ENCODE assay signal across 29 cellular contexts in genomic region chr6:8170245-8170644, GRCh38.
DNase-seq lines count a peak whose midpoint lies in the region; ATAC-seq and TF ChIP-seq lines count a peak whose summit lies in the region.
"Had no signal": no experiment of that assay in that cellular context is flagged by ENCODE, and none has a peak within 500 bp of the region (broad histone marks: within the 10 kb centered on the region; RNA-seq: fewer than 3 reads in every experiment).

No MANE protein-coding gene starts in this region.

- H3K27ac Mint-ChIP-seq in Caco-2 (ENCODE audit: unreplicated experiment) = no peak overlapping the region
- H3K27ac Mint-ChIP-seq: activated CD8-positive, alpha-beta T cell treated with anti-CD3 and anti-CD28 coated beads for 36 hours; activated naive CD8-positive, alpha-beta T cell; activated T-helper 2 cell treated with anti-CD3 and anti-CD28 coated beads, Interferon-gamma antibody, Interleukin-2, Interleukin-4, amounts not matched to agents 10 μg/mL and 5 μg/mL and 100 μg/mL, durations not matched to agents 14 hours and 24 hours and 36 hours; effector memory CD8-positive, alpha-beta T cell; IgD-negative memory B cell; stimulated activated naive CD8-positive, alpha-beta T cell treated with anti-CD3 and anti-CD28 coated beads, Interleukin-15, Interleukin-2, amounts not matched to agents 100 ng/mL and 50 ng/mL, for 24 hours; T-helper 1 cell treated with Interleukin-12 subunit alpha and Interleukin-12 subunit beta and Interleukin-4 antibody, amounts not matched to agents 30 μg/mL and 1 μg/mL, for 36 hours had no signal

- POLR2A ChIA-PET in Caco-2 (lab: Charles Lee) (no interaction called here), HEK293T (lab: Yijun Ruan, JAX) (no interaction called here)

- H3K4me3 ChIP-seq in Caco-2 (ENCODE audit: low read depth, low read length) = no peak overlapping the region
- no peak overlapping the region for H3K4me3 ChIP-seq in astrocyte of the spinal cord (ENCODE audit: low read depth, low read length)
- H3K4me3 ChIP-seq in mesenchymal stem cell (ENCODE audit: insufficient read depth in 1 of 2, low read depth in 1 of 2, low read length in 2 of 2) = no peak overlapping the region
- H3K4me3 ChIP-seq: BLaER1, cardiac muscle cell, heart right ventricle, left lung, psoas muscle had no signal

- WGBS in mesenchymal stem cell = 97% methylated on average over 2 of the region's 3 CpGs

- H2BK5ac ChIP-seq in mesenchymal stem cell (ENCODE audit: low read depth, low read length, poor library complexity, severe bottlenecking) = no peak overlapping the region

- CTCF ChIA-PET in Caco-2 (lab: Charles Lee) = interaction anchor here (0.5 to 1.2 kb wide), 4 partner anchors 36 to 48 kb away, joined by 3 to 4 read pairs (median 3); no protein-coding TSS in a partner anchor
- CTCF ChIA-PET in HEK293T (lab: Yijun Ruan, JAX) = interaction anchor here (0.8 kb wide), 1 partner anchor 39 kb away, joined by 3 read pairs; no protein-coding TSS in a partner anchor

- H4K91ac ChIP-seq in mesenchymal stem cell (ENCODE audit: low read length) = no peak overlapping the region

- ATAC-seq in GM21381 (IDR thresholded peaks at IDR 0.05; ENCODE audit: unreplicated experiment) (no peak), left colon (no peak)
- ATAC-seq: activated CD8-positive, alpha-beta T cell treated with anti-CD3 and anti-CD28 coated beads for 36 hours; effector memory CD8-positive, alpha-beta T cell; heart right ventricle; left lung; psoas muscle had no signal

- no peak overlapping the region for H3K18ac ChIP-seq in mesenchymal stem cell (ENCODE audit: low read depth in 1 of 2, low read length in 2 of 2)

- TF ChIP-seq CTCF in Caco-2 (IDR thresholded peaks at IDR 0.05; ENCODE audit: insufficient read depth in 1 of 2, low read depth in 1 of 2, low read length in 1 of 2, severe bottlenecking in 1 of 2, unreplicated experiment in 1 of 2) = peak; percentile 15 to 19
- peak; percentile 2 for TF ChIP-seq CTCF in astrocyte of the spinal cord (IDR thresholded peaks at IDR 0.05; ENCODE audit: low read depth, low read length)

- intact Hi-C loops in Caco-2 (cut with micrococcal nuclease; ENCODE audit: unreplicated experiment) = no loop called here
- intact Hi-C loops in left colon (cut with DNase I, micrococcal nuclease) = no loop called here

- H3K9me3 ChIP-seq in Caco-2 = no peaks in the 10 kb centered on the region; the same call in 1 of the 2 replicates
- no peaks in the 10 kb centered on the region for H3K9me3 ChIP-seq in mesenchymal stem cell (ENCODE audit: control insufficient read depth, low read length)
- H3K9me3 ChIP-seq: BLaER1, heart right ventricle, left lung, neutrophil, psoas muscle had no signal

- no peaks in the 10 kb centered on the region for H3K9me3 Mint-ChIP-seq in Caco-2 (ENCODE audit: unreplicated experiment)
- H3K9me3 Mint-ChIP-seq: activated CD8-positive, alpha-beta T cell treated with anti-CD3 and anti-CD28 coated beads for 36 hours; activated T-helper 2 cell treated with anti-CD3 and anti-CD28 coated beads, Interferon-gamma antibody, Interleukin-2, Interleukin-4, amounts not matched to agents 10 μg/mL and 5 μg/mL and 100 μg/mL, durations not matched to agents 14 hours and 24 hours and 36 hours; effector memory CD8-positive, alpha-beta T cell; stimulated activated naive CD8-positive, alpha-beta T cell treated with anti-CD3 and anti-CD28 coated beads, Interleukin-15, Interleukin-2, amounts not matched to agents 100 ng/mL and 50 ng/mL, for 24 hours; T-helper 1 cell treated with Interleukin-12 subunit alpha and Interleukin-12 subunit beta and Interleukin-4 antibody, amounts not matched to agents 30 μg/mL and 1 μg/mL, for 36 hours had no signal

- H3K36me3 ChIP-seq in Caco-2 (ENCODE audit: control insufficient read depth, insufficient read depth, low read length) (peaks cover 1% of the 10 kb centered on the region; the same call in 1 of the 2 replicates), mesenchymal stem cell (ENCODE audit: control insufficient read depth in 1 of 2, insufficient read depth in 2 of 2, low read depth in 1 of 2, low read length in 2 of 2) (no peaks in the 10 kb centered on the region)
- H3K36me3 ChIP-seq: BLaER1, cardiac muscle cell, heart right ventricle, left lung, neutrophil had no signal

- no peak overlapping the region for H3K23ac ChIP-seq in mesenchymal stem cell (ENCODE audit: low read length in 2 of 2)

- no peak overlapping the region for H3K14ac ChIP-seq in mesenchymal stem cell (ENCODE audit: low read length in 2 of 2)

- H3K27me3 ChIP-seq in Caco-2 (replicated peaks; ENCODE audit: control insufficient read depth, insufficient read depth, low read length) = no peaks in the 10 kb centered on the region
- H3K27me3 ChIP-seq in mesenchymal stem cell (ENCODE audit: control insufficient read depth in 1 of 2, insufficient read depth in 1 of 2, low read length in 2 of 2) = no peaks in the 10 kb centered on the region
- H3K27me3 ChIP-seq: BLaER1, cardiac muscle cell, left lung had no signal

- no peaks in the 10 kb centered on the region for H3K79me1 ChIP-seq in mesenchymal stem cell (replicated peaks; ENCODE audit: low read length, poor library complexity, severe bottlenecking)

- peaks cover 44% of the 10 kb centered on the region for H3K4me1 Mint-ChIP-seq in Caco-2 (ENCODE audit: low read depth, unreplicated experiment)
- H3K4me1 Mint-ChIP-seq: IgD-negative memory B cell had no signal

- in situ Hi-C loops in astrocyte of the spinal cord (cut with HindIII; ENCODE audit: low sequenced_read_pairs) = no loop called here

- H3K27me3 Mint-ChIP-seq in Caco-2 (ENCODE audit: insufficient read depth, unreplicated experiment) = no peaks in the 10 kb centered on the region
- H3K27me3 Mint-ChIP-seq: activated CD8-positive, alpha-beta T cell treated with anti-CD3 and anti-CD28 coated beads for 36 hours had no signal

- peak overlapping the region; percentile 85 for H2AK5ac ChIP-seq in mesenchymal stem cell (ENCODE audit: low read length, severe bottlenecking)

- DNase-seq in Caco-2 = peak in 1 of 2 experiments; percentile 48
- peak; percentile 33 for DNase-seq in HEK293T (ENCODE audit: extremely low spot score)
- DNase-seq in astrocyte of the spinal cord (ENCODE audit: low read depth, low spot score) = no peak
- DNase-seq in mesenchymal stem cell = no peak
- DNase-seq in SIG-M5 treated with dmso at 0.1 percent for 504 hours (lab: John Stamatoyannopoulos, UW; ENCODE audit: unreplicated experiment) = no peak
- no peak for DNase-seq in left colon
- DNase-seq: ACHN; activated CD4-positive, alpha-beta T cell treated with anti-CD3 and anti-CD28 coated beads for 1 hour; activated CD8-positive, alpha-beta T cell treated with anti-CD3 and anti-CD28 coated beads for 36 hours; anterior cingulate cortex; cortex of kidney; DMS79; effector memory CD8-positive, alpha-beta T cell; GF-D8; heart right ventricle; left lung; NCI-H1092; NCI-H1694 treated with DMSO at 0.1 percent for 48 hours; psoas muscle; RPMI8226 had no signal

- H3K4me1 ChIP-seq in Caco-2 = peaks cover 41% of the 10 kb centered on the region
- H3K4me1 ChIP-seq in mesenchymal stem cell (ENCODE audit: control insufficient read depth, insufficient read depth, low read depth, low read length) = peaks cover 5% of the 10 kb centered on the region
- H3K4me1 ChIP-seq: BLaER1, heart right ventricle, left lung, psoas muscle had no signal

- no peak overlapping the region for H2BK15ac ChIP-seq in mesenchymal stem cell (ENCODE audit: low read depth, poor library complexity, severe bottlenecking)

- H3K4me3 Mint-ChIP-seq in Caco-2 (ENCODE audit: unreplicated experiment) = no peak overlapping the region
- H3K4me3 Mint-ChIP-seq: activated CD8-positive, alpha-beta T cell treated with anti-CD3 and anti-CD28 coated beads for 36 hours; activated naive CD8-positive, alpha-beta T cell; effector memory CD8-positive, alpha-beta T cell; IgD-negative memory B cell; stimulated activated naive CD8-positive, alpha-beta T cell treated with anti-CD3 and anti-CD28 coated beads, Interleukin-15, Interleukin-2, amounts not matched to agents 100 ng/mL and 50 ng/mL, for 24 hours; T-helper 1 cell treated with Interleukin-12 subunit alpha and Interleukin-12 subunit beta and Interleukin-4 antibody, amounts not matched to agents 30 μg/mL and 1 μg/mL, for 36 hours had no signal

- peak overlapping the region; percentile 66 for H3K27ac ChIP-seq in mesenchymal stem cell (ENCODE audit: low read length, poor library complexity, severe bottlenecking)
- H3K27ac ChIP-seq: BLaER1, cardiac muscle cell, heart right ventricle, left lung, neutrophil, psoas muscle had no signal

- no peak overlapping the region for H2BK120ac ChIP-seq in mesenchymal stem cell (ENCODE audit: low read depth, low read length)

- H2AFZ ChIP-seq in mesenchymal stem cell (ENCODE audit: low read depth, low read length) = no peak overlapping the region

- no peak overlapping the region for H4K8ac ChIP-seq in mesenchymal stem cell (ENCODE audit: low read length)

- H3K4ac ChIP-seq in mesenchymal stem cell (ENCODE audit: low read depth in 1 of 2, low read length in 2 of 2) = no peak overlapping the region

- H3K9ac ChIP-seq in mesenchymal stem cell (ENCODE audit: low read length) = no peak overlapping the region
- H3K9ac ChIP-seq: BLaER1 had no signal

- no TSS peak for BruUV-seq in Caco-2 (replicated peaks; lab: Mats Ljungman, UMichigan)

- H2BK12ac ChIP-seq in mesenchymal stem cell (ENCODE audit: low read length in 2 of 2) = no peak overlapping the region

- H3K4me2 ChIP-seq in mesenchymal stem cell (ENCODE audit: low read length, poor library complexity, severe bottlenecking) = no peak overlapping the region
- H3K4me2 ChIP-seq: BLaER1 had no signal

- peaks cover 62% of the 10 kb centered on the region for H3K36me3 Mint-ChIP-seq in Caco-2 (ENCODE audit: insufficient read depth, unreplicated experiment)
- H3K36me3 Mint-ChIP-seq: activated naive CD8-positive, alpha-beta T cell; IgD-negative memory B cell had no signal

TF ChIP-seq in HEK293T, 16 proteins besides CTCF, POLR2A, EP300 and RAD21:
- TF ChIP-seq CTBP1 (IDR thresholded peaks at IDR 0.05; ENCODE audit: borderline replicate concordance) (no peak), PKNOX1 (IDR thresholded peaks at IDR 0.05) (no peak), TARDBP (IDR thresholded peaks at IDR 0.05) (no peak), FOXM1 (IDR thresholded peaks at IDR 0.05; ENCODE audit: borderline replicate concordance) (no peak), LEF1 (IDR thresholded peaks at IDR 0.05; ENCODE audit: borderline replicate concordance) (no peak), L3MBTL2 (conservative IDR thresholded peaks at IDR 0.05) (no peak), ARNT (IDR thresholded peaks at IDR 0.05) (no peak), SUZ12 (IDR thresholded peaks at IDR 0.05) (no peak)
TF ChIP-seq in HEK293T: peak in this region for 0.
